Comparison of ENCODE assay signal across 8 cellular contexts in genomic region chr1:44784094-44785026, GRCh38. TPM values are rescaled to one million over a fixed set of nuclear protein-coding genes. Genes with fewer than 3 reads are reported as not detected.
DNase-seq lines count a peak whose midpoint lies in the region; TF ChIP-seq lines count a peak whose summit lies in the region.

No MANE protein-coding gene starts in this region.

- peak; percentile 36 for DNase-seq in activated CD4-positive, alpha-beta T cell treated with anti-CD3 and anti-CD28 coated beads for 48 hours
- DNase-seq in activated CD4-positive, alpha-beta T cell treated with anti-CD3 and anti-CD28 coated beads, Interleukin-2, amount 50 U/mL, for 4 hours: no peak
- DNase-seq in activated T-helper 1 cell treated with anti-CD3 and anti-CD28 coated beads, Interleukin-12 subunit alpha, Interleukin-12 subunit beta, Interleukin-2, Interleukin-4 antibody, amounts not matched to agents 30 ng/mL and 10 ng/mL and 1 ng/mL, durations not matched to agents 14 hours and 24 hours and 36 hours (ENCODE audit: low spot score): no peak
- DNase-seq in left ventricle myocardium inferior (no peak), skeletal muscle cell (ENCODE audit: low read depth) (no peak), ureter (ENCODE audit: low spot score) (no peak), erythroblast (lab: John Stamatoyannopoulos, UW) (no peak), NCI-H1436 treated with DMSO at 0.1 percent for 48 hours (lab: John Stamatoyannopoulos, UW) (no peak)

- TF ChIP-seq CTCF in left ventricle myocardium inferior (IDR thresholded peaks at IDR 0.05; ENCODE audit: borderline replicate concordance): no peak

- H3K27ac ChIP-seq in left ventricle myocardium inferior (replicated peaks): no peak overlapping the region

- TF ChIP-seq POLR2A in erythroblast (IDR thresholded peaks at IDR 0.05; ENCODE audit: low read length): no peak

- peak overlapping the region; percentile 55 for H3K27ac Mint-ChIP-seq in activated T-helper 1 cell treated with anti-CD3 and anti-CD28 coated beads, Interleukin-12 subunit alpha, Interleukin-12 subunit beta, Interleukin-2, Interleukin-4 antibody, amounts not matched to agents 30 ng/mL and 10 ng/mL and 1 ng/mL, durations not matched to agents 14 hours and 24 hours and 36 hours

- peak overlapping the region; percentile 80 for H3K4me3 Mint-ChIP-seq in activated T-helper 1 cell treated with anti-CD3 and anti-CD28 coated beads, Interleukin-12 subunit alpha, Interleukin-12 subunit beta, Interleukin-2, Interleukin-4 antibody, amounts not matched to agents 30 ng/mL and 10 ng/mL and 1 ng/mL, durations not matched to agents 14 hours and 24 hours and 36 hours

- H3K4me3 ChIP-seq in left ventricle myocardium inferior: peak overlapping the region; percentile 68
- peak overlapping the region; percentile 31 for H3K4me3 ChIP-seq in skeletal muscle cell (ENCODE audit: low read depth, low read length)

- H3K36me3 ChIP-seq in left ventricle myocardium inferior: peaks cover 23% of the 10 kb centered on the region

- H3K9me3 ChIP-seq in left ventricle myocardium inferior (replicated peaks): no peaks in the 10 kb centered on the region

- peaks cover 33% of the 10 kb centered on the region for H3K4me1 ChIP-seq in left ventricle myocardium inferior

- no peaks in the 10 kb centered on the region for H3K27me3 Mint-ChIP-seq in activated T-helper 1 cell treated with anti-CD3 and anti-CD28 coated beads, Interleukin-12 subunit alpha, Interleukin-12 subunit beta, Interleukin-2, Interleukin-4 antibody, amounts not matched to agents 30 ng/mL and 10 ng/mL and 1 ng/mL, durations not matched to agents 14 hours and 24 hours and 36 hours (ENCODE audit: insufficient read depth)

- no peaks in the 10 kb centered on the region for H3K27me3 ChIP-seq in left ventricle myocardium inferior (ENCODE audit: low read depth)

- intact Hi-C loops in activated T-helper 1 cell treated with anti-CD3 and anti-CD28 coated beads, Interleukin-12 subunit alpha, Interleukin-12 subunit beta, Interleukin-2, Interleukin-4 antibody, amounts not matched to agents 30 ng/mL and 10 ng/mL and 1 ng/mL, durations not matched to agents 14 hours and 24 hours and 36 hours (cut with micrococcal nuclease): loop anchor here (2.0 to 10.0 kb wide), 2 partner anchors 54 to 1940 kb away; partner anchors contain the start of genes RNU5D-1 and ZNF691
- intact Hi-C loops in left ventricle myocardium inferior (cut with micrococcal nuclease): no loop called here

- H3K36me3 Mint-ChIP-seq in activated T-helper 1 cell treated with anti-CD3 and anti-CD28 coated beads, Interleukin-12 subunit alpha, Interleukin-12 subunit beta, Interleukin-2, Interleukin-4 antibody, amounts not matched to agents 30 ng/mL and 10 ng/mL and 1 ng/mL, durations not matched to agents 14 hours and 24 hours and 36 hours (ENCODE audit: low read depth): peaks cover 26% of the 10 kb centered on the region

- peaks cover 42% of the 10 kb centered on the region for H3K4me1 Mint-ChIP-seq in activated T-helper 1 cell treated with anti-CD3 and anti-CD28 coated beads, Interleukin-12 subunit alpha, Interleukin-12 subunit beta, Interleukin-2, Interleukin-4 antibody, amounts not matched to agents 30 ng/mL and 10 ng/mL and 1 ng/mL, durations not matched to agents 14 hours and 24 hours and 36 hours (ENCODE audit: low read depth)

- H3K9me3 Mint-ChIP-seq in activated T-helper 1 cell treated with anti-CD3 and anti-CD28 coated beads, Interleukin-12 subunit alpha, Interleukin-12 subunit beta, Interleukin-2, Interleukin-4 antibody, amounts not matched to agents 30 ng/mL and 10 ng/mL and 1 ng/mL, durations not matched to agents 14 hours and 24 hours and 36 hours: no peaks in the 10 kb centered on the region

RNA-seq across cellular contexts. Expression of gene BEST4, which starts 3.6 kb away (rescaled TPM):
- 0.47 and 0.54 TPM in 2 replicates for total RNA-seq in activated T-helper 1 cell treated with anti-CD3 and anti-CD28 coated beads, Interleukin-12 subunit alpha, Interleukin-12 subunit beta, Interleukin-2, Interleukin-4 antibody, amounts not matched to agents 30 ng/mL and 10 ng/mL and 1 ng/mL, durations not matched to agents 14 hours and 24 hours and 36 hours
- total RNA-seq in left ventricle myocardium inferior (0.11 TPM), ureter (0.36 TPM)

RNA-seq across cellular contexts. Expression of gene RPS8, which starts 9.0 kb away (rescaled TPM):
- total RNA-seq in activated T-helper 1 cell treated with anti-CD3 and anti-CD28 coated beads, Interleukin-12 subunit alpha, Interleukin-12 subunit beta, Interleukin-2, Interleukin-4 antibody, amounts not matched to agents 30 ng/mL and 10 ng/mL and 1 ng/mL, durations not matched to agents 14 hours and 24 hours and 36 hours: 2,172 and 2,226 TPM in 2 replicates
- total RNA-seq in left ventricle myocardium inferior (717 TPM), ureter (2,312 TPM)

RNA-seq across cellular contexts. Expression of gene PLK3, which starts 15.8 kb away (rescaled TPM):
- total RNA-seq in activated T-helper 1 cell treated with anti-CD3 and anti-CD28 coated beads, Interleukin-12 subunit alpha, Interleukin-12 subunit beta, Interleukin-2, Interleukin-4 antibody, amounts not matched to agents 30 ng/mL and 10 ng/mL and 1 ng/mL, durations not matched to agents 14 hours and 24 hours and 36 hours: 208 and 211 TPM in 2 replicates
- total RNA-seq in left ventricle myocardium inferior (5.4 TPM), ureter (14.4 TPM)

RNA-seq across cellular contexts. Expression of gene DYNLT4, which starts 22.8 kb away (rescaled TPM):
- 0.44 TPM in 1 of 2 replicates, not detected in the other for total RNA-seq in activated T-helper 1 cell treated with anti-CD3 and anti-CD28 coated beads, Interleukin-12 subunit alpha, Interleukin-12 subunit beta, Interleukin-2, Interleukin-4 antibody, amounts not matched to agents 30 ng/mL and 10 ng/mL and 1 ng/mL, durations not matched to agents 14 hours and 24 hours and 36 hours
- total RNA-seq in left ventricle myocardium inferior: 1.9 TPM
- total RNA-seq in ureter: 0.52 TPM

RNA-seq across cellular contexts. Expression of gene BTBD19, which starts 24.0 kb away (rescaled TPM):
- total RNA-seq in activated T-helper 1 cell treated with anti-CD3 and anti-CD28 coated beads, Interleukin-12 subunit alpha, Interleukin-12 subunit beta, Interleukin-2, Interleukin-4 antibody, amounts not matched to agents 30 ng/mL and 10 ng/mL and 1 ng/mL, durations not matched to agents 14 hours and 24 hours and 36 hours: 22.6 and 24.1 TPM in 2 replicates
- total RNA-seq in left ventricle myocardium inferior (3.5 TPM), ureter (8.7 TPM)

Comparison
In these comparisons a context has a peak if more than half of its experiments do, and no peak if none do; other contexts are left out.
1. RNA of gene PLK3, which starts 15.8 kb away (total RNA-seq): 208 to 211 TPM in activated T-helper 1 cell treated with anti-CD3 and anti-CD28 coated beads, Interleukin-12 subunit alpha, Interleukin-12 subunit beta, Interleukin-2, Interleukin-4 antibody, amounts not matched to agents 30 ng/mL and 10 ng/mL and 1 ng/mL, durations not matched to agents 14 hours and 24 hours and 36 hours; 14.4 TPM in ureter (single experiment) and 5.4 TPM in left ventricle myocardium inferior (single experiment); every median in the first group is over 10 times any median in the second.